2 cellular contexts compared by ENCODE assay signal in genomic region chr13:34351134-34351533, GRCh38.
TF ChIP-seq lines count a peak whose summit lies in the region.

No MANE protein-coding gene starts in this region.

TF ChIP-seq in A549, 52 proteins besides CTCF, POLR2A, EP300 and RAD21 (continued from another document):
- TF ChIP-seq MAFK (IDR thresholded peaks at IDR 0.05; ENCODE audit: partially characterized antibody) (no peak), JUN (IDR thresholded peaks at IDR 0.05) (no peak), RARB (CRISPR knock-in tag; IDR thresholded peaks at IDR 0.05) (no peak), CBX2 (IDR thresholded peaks at IDR 0.05; ENCODE audit: borderline replicate concordance, low read depth) (no peak), TFCP2L1 (CRISPR knock-in tag; IDR thresholded peaks at IDR 0.05) (no peak), ESRRA (IDR thresholded peaks at IDR 0.05; ENCODE audit: borderline replicate concordance, low read length) (no peak)

TF ChIP-seq in HEK293, 187 proteins besides CTCF, POLR2A, EP300 and RAD21 (continued from another document):
- TF ChIP-seq, protein P1, sequence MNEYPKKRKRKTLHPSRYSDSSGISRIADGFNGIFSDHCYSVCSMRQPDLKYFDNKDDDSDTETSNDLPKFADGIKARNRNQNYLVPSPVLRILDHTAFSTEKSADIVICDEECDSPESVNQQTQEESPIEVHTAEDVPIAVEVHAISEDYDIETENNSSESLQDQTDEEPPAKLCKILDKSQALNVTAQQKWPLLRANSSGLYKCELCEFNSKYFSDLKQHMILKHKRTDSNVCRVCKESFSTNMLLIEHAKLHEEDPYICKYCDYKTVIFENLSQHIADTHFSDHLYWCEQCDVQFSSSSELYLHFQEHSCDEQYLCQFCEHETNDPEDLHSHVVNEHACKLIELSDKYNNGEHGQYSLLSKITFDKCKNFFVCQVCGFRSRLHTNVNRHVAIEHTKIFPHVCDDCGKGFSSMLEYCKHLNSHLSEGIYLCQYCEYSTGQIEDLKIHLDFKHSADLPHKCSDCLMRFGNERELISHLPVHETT (tag by site-specific recombination; IDR thresholded peaks at IDR 0.05): no peak
- no peak for TF ChIP-seq ZNF394 (tag by site-specific recombination; IDR thresholded peaks at IDR 0.05; ENCODE audit: borderline replicate concordance)
- no peak for TF ChIP-seq KLF10 (tag by site-specific recombination; IDR thresholded peaks at IDR 0.05)
- no peak for TF ChIP-seq ZNF501 (tag by site-specific recombination; IDR thresholded peaks at IDR 0.05)
- TF ChIP-seq MZF1 (tag by site-specific recombination; IDR thresholded peaks at IDR 0.05; ENCODE audit: borderline replicate concordance): no peak
